ENCODE assay signal across 8 cellular contexts in genomic region chr22:42073568-42074152, GRCh38. TPM values are rescaled to one million over a fixed set of nuclear protein-coding genes. Genes with fewer than 3 reads are reported as not detected.
DNase-seq lines count a peak whose midpoint lies in the region; ATAC-seq and TF ChIP-seq lines count a peak whose summit lies in the region.

No MANE protein-coding gene starts in this region.

- H3K36me3 Mint-ChIP-seq in activated CD4-positive, alpha-beta T cell treated with anti-CD3 and anti-CD28 coated beads, Interleukin-2, amount 10 ng/mL, durations not matched to agents 7 days and 5 days (ENCODE audit: low read depth): peaks cover 3% of the 10 kb centered on the region
- H3K36me3 Mint-ChIP-seq in memory B cell: no peaks in the 10 kb centered on the region
- no peaks in the 10 kb centered on the region for H3K36me3 Mint-ChIP-seq in osteocyte (ENCODE audit: unreplicated experiment)

- no peaks in the 10 kb centered on the region for H3K27me3 ChIP-seq in body of pancreas
- H3K27me3 ChIP-seq in thymus (ENCODE audit: control insufficient read depth, insufficient read depth): no peaks in the 10 kb centered on the region

- H3K27ac ChIP-seq in body of pancreas (peak overlapping the region; percentile 82 to 92 (median 84)), thymus (ENCODE audit: low read depth) (no peak overlapping the region)

- H3K9me3 Mint-ChIP-seq in activated CD4-positive, alpha-beta T cell treated with anti-CD3 and anti-CD28 coated beads, Interleukin-2, amount 10 ng/mL, durations not matched to agents 7 days and 5 days: no peaks in the 10 kb centered on the region
- H3K9me3 Mint-ChIP-seq in memory B cell: no peaks in the 10 kb centered on the region
- H3K9me3 Mint-ChIP-seq in osteocyte (ENCODE audit: unreplicated experiment): no peaks in the 10 kb centered on the region

- peak overlapping the region; percentile 83 for H3K27ac Mint-ChIP-seq in activated CD4-positive, alpha-beta T cell treated with anti-CD3 and anti-CD28 coated beads, Interleukin-2, amount 10 ng/mL, durations not matched to agents 7 days and 5 days
- H3K27ac Mint-ChIP-seq in memory B cell (no peak overlapping the region), osteocyte (ENCODE audit: unreplicated experiment) (no peak overlapping the region)

- no peaks in the 10 kb centered on the region for H3K9me3 ChIP-seq in body of pancreas
- no peaks in the 10 kb centered on the region for H3K9me3 ChIP-seq in thymus (ENCODE audit: control insufficient read depth)

- peak overlapping the region; percentile 49 for H3K4me3 Mint-ChIP-seq in activated CD4-positive, alpha-beta T cell treated with anti-CD3 and anti-CD28 coated beads, Interleukin-2, amount 10 ng/mL, durations not matched to agents 7 days and 5 days
- H3K4me3 Mint-ChIP-seq in memory B cell (peak overlapping the region; percentile 71), osteocyte (ENCODE audit: unreplicated experiment) (no peak overlapping the region)

- H3K36me3 ChIP-seq in body of pancreas (replicated peaks in 1 of 2; ENCODE audit: insufficient read depth in 1 of 2, low read depth in 2 of 2): no peaks in the 10 kb centered on the region
- H3K36me3 ChIP-seq in thymus (ENCODE audit: control insufficient read depth, insufficient read depth): no peaks in the 10 kb centered on the region

- peaks cover 50% of the 10 kb centered on the region for H3K4me1 Mint-ChIP-seq in activated CD4-positive, alpha-beta T cell treated with anti-CD3 and anti-CD28 coated beads, Interleukin-2, amount 10 ng/mL, durations not matched to agents 7 days and 5 days
- peaks cover 25% of the 10 kb centered on the region for H3K4me1 Mint-ChIP-seq in memory B cell
- H3K4me1 Mint-ChIP-seq in osteocyte (ENCODE audit: unreplicated experiment): peaks cover 19% of the 10 kb centered on the region

- 43 to 75% methylated on average over 16 to 28 of the region's 28 CpGs for WGBS in body of pancreas, 2 donors
- 76% methylated on average over 28 of the region's 28 CpGs for WGBS in thymus

- intact Hi-C loops in body of pancreas (cut with DNase I): no loop called here

- POLR2A ChIA-PET in activated CD4-positive, alpha-beta T cell treated with anti-CD3 and anti-CD28 coated beads, Interleukin-2, amount 10 ng/mL, durations not matched to agents 7 days and 5 days (lab: Charles Lee): no interaction called here

- H3K4me3 ChIP-seq in body of pancreas (peak overlapping the region; percentile 39 to 43), thymus (ENCODE audit: low read length) (peak overlapping the region; percentile 65)

- DNase-seq in activated CD4-positive, alpha-beta T cell treated with anti-CD3 and anti-CD28 coated beads, Interleukin-2, amount 10 ng/mL, durations not matched to agents 7 days and 5 days: no peak
- DNase-seq in activated CD4-positive, alpha-beta T cell treated with anti-CD3 and anti-CD28 coated beads for 4 hours: no peak
- no peak for DNase-seq in body of pancreas
- DNase-seq in memory B cell (ENCODE audit: low spot score in 2 of 2): no peak
- DNase-seq in osteocyte (ENCODE audit: extremely low spot score, unreplicated experiment): no peak

- ATAC-seq in body of pancreas (no peak), memory B cell (ENCODE audit: low read depth) (no peak), HG03095 (IDR thresholded peaks at IDR 0.05; ENCODE audit: unreplicated experiment) (no peak), HG03457 (IDR thresholded peaks at IDR 0.05; ENCODE audit: unreplicated experiment) (no peak)

- CTCF ChIA-PET in activated CD4-positive, alpha-beta T cell treated with anti-CD3 and anti-CD28 coated beads, Interleukin-2, amount 10 ng/mL, durations not matched to agents 7 days and 5 days (lab: Charles Lee): interaction anchor here (1.0 kb wide), 1 partner anchor 11 kb away, joined by 3 read pairs; no protein-coding TSS in a partner anchor

- H3K27me3 Mint-ChIP-seq in activated CD4-positive, alpha-beta T cell treated with anti-CD3 and anti-CD28 coated beads, Interleukin-2, amount 10 ng/mL, durations not matched to agents 7 days and 5 days: no peaks in the 10 kb centered on the region
- H3K27me3 Mint-ChIP-seq in memory B cell: no peaks in the 10 kb centered on the region
- H3K27me3 Mint-ChIP-seq in osteocyte (ENCODE audit: unreplicated experiment): no peaks in the 10 kb centered on the region

- H3K4me1 ChIP-seq in body of pancreas (peaks cover 53% of the 10 kb centered on the region), thymus (ENCODE audit: control insufficient read depth, insufficient read depth, low read length) (peaks cover 23% of the 10 kb centered on the region)

- TF ChIP-seq CTCF in body of pancreas (IDR thresholded peaks at IDR 0.05): no peak
- TF ChIP-seq CTCF in osteocyte (IDR thresholded peaks at IDR 0.05): no peak

- no peak for TF ChIP-seq POLR2A in body of pancreas (IDR thresholded peaks at IDR 0.05)

RNA-seq across cellular contexts. Expression of gene PHETA2, which starts 0.4 kb away (rescaled TPM):
- 1 to 10 TPM; 1.8 to 2.6 TPM for total RNA-seq in activated CD4-positive, alpha-beta T cell treated with anti-CD3 and anti-CD28 coated beads, Interleukin-2, amount 10 ng/mL, durations not matched to agents 7 days and 5 days
- 10 to 100 TPM in 1 of 2 donors, 1 to 10 TPM in 1; 9.2 to 12.2 TPM for total RNA-seq in body of pancreas
- polyA plus RNA-seq in thymus: 5.2 TPM
- not detected in 2 replicates for total RNA-seq in osteocyte

RNA-seq across cellular contexts. Expression of gene NAGA, which starts 3.0 kb away (rescaled TPM):
- 10 to 100 TPM; 22.4 to 23.0 TPM for total RNA-seq in activated CD4-positive, alpha-beta T cell treated with anti-CD3 and anti-CD28 coated beads, Interleukin-2, amount 10 ng/mL, durations not matched to agents 7 days and 5 days
- total RNA-seq in body of pancreas (10 to 100 TPM in 1 of 2 donors, 1 to 10 TPM in 1; 8.2 to 11.2 TPM), osteocyte (23.5 and 24.8 TPM in 2 replicates)
- 10.6 TPM for polyA plus RNA-seq in thymus

RNA-seq across cellular contexts. Expression of gene SMDT1, which starts 5.8 kb away (rescaled TPM):
- total RNA-seq in activated CD4-positive, alpha-beta T cell treated with anti-CD3 and anti-CD28 coated beads, Interleukin-2, amount 10 ng/mL, durations not matched to agents 7 days and 5 days: 10 to 100 TPM; 62.4 to 95.6 TPM
- total RNA-seq in body of pancreas: 10 to 100 TPM; 13.8 to 14.8 TPM
- 78.8 TPM for polyA plus RNA-seq in thymus
- total RNA-seq in osteocyte: 67.9 and 76.5 TPM in 2 replicates

RNA-seq across cellular contexts. Expression of gene NDUFA6, which starts 16.9 kb away (rescaled TPM):
- total RNA-seq in activated CD4-positive, alpha-beta T cell treated with anti-CD3 and anti-CD28 coated beads, Interleukin-2, amount 10 ng/mL, durations not matched to agents 7 days and 5 days: 10 to 100 TPM; 85.9 to 89.8 TPM
- total RNA-seq in body of pancreas: 10 to 100 TPM; 18.9 to 30.3 TPM
- 90.0 TPM for polyA plus RNA-seq in thymus
- 58.5 and 69.2 TPM in 2 replicates for total RNA-seq in osteocyte

RNA-seq across cellular contexts. Expression of gene CYP2D6, which starts 57.0 kb away (rescaled TPM):
- total RNA-seq in activated CD4-positive, alpha-beta T cell treated with anti-CD3 and anti-CD28 coated beads, Interleukin-2, amount 10 ng/mL, durations not matched to agents 7 days and 5 days: 1 to 10 TPM; 5.0 to 6.6 TPM
- total RNA-seq in body of pancreas (1 to 10 TPM in 1 of 2 donors, under 1 TPM in 1; 0.52 to 2.0 TPM), osteocyte (1.4 and 1.5 TPM in 2 replicates)
- 9.2 TPM for polyA plus RNA-seq in thymus
